ENCODE assay signal across 10 cellular contexts in genomic region chr1:204453141-204453772, GRCh38. TPM values are rescaled to one million over a fixed set of nuclear protein-coding genes. Genes with fewer than 3 reads are reported as not detected.
A peak's percentile ranks its signal among the peaks of the same experiment; 100 is the strongest.
DNase-seq lines count a peak whose midpoint lies in the region; ATAC-seq, FAIRE-seq and TF ChIP-seq lines count a peak whose summit lies in the region.
"Had no signal": no experiment of that assay in that cellular context is flagged by ENCODE, and none has a peak within 500 bp of the region (broad histone marks: within the 10 kb centered on the region; RNA-seq: fewer than 3 reads in every experiment).

No MANE protein-coding gene starts in this region.

- H3K27me3 ChIP-seq in HepG2 (ENCODE audit: control insufficient read depth in 1 of 2, insufficient read depth in 2 of 2, low read length in 2 of 2): no peaks in the 10 kb centered on the region
- H3K27me3 ChIP-seq: cardiac muscle cell had no signal

- H3K4me1 Mint-ChIP-seq in brain: peaks cover 56% of the 10 kb centered on the region

- BruUV-seq in HepG2 (replicated peaks; lab: Mats Ljungman, UMichigan): no TSS peak

- no peak for FAIRE-seq in HepG2 (lab: Jason Lieb, UNC)

- H3K4me3 Mint-ChIP-seq in brain: no peak overlapping the region

- no peaks in the 10 kb centered on the region for H3K79me2 ChIP-seq in HepG2 (ENCODE audit: insufficient read depth, low read length)

- no peak overlapping the region for H2AFZ ChIP-seq in HepG2 (ENCODE audit: low read length)

- H3K27ac Mint-ChIP-seq in brain: peak overlapping the region in 4 of 5 experiments; percentile 17 to 86 (median 68)

- H3K36me3 ChIP-seq in HepG2 (replicated peaks in 1 of 2; ENCODE audit: control insufficient read depth in 1 of 2, insufficient read depth in 2 of 2, low read length in 2 of 2): peaks cover 0 to 4% of the 10 kb centered on the region in 2 experiments; a peak in 2 of 5 replicates

- no peak overlapping the region for H3K27ac ChIP-seq in HepG2 (ENCODE audit: extremely low read length, insufficient read depth, low read length)
- H3K27ac ChIP-seq: cardiac muscle cell had no signal

- no peak for TF ChIP-seq POLR2A in HepG2 (IDR thresholded peaks at IDR 0.05; ENCODE audit: insufficient read depth in 1 of 2, low read depth in 2 of 2, low read length in 2 of 2)

- TF ChIP-seq CTCF in GM12864 (IDR thresholded peaks at IDR 0.05; ENCODE audit: low read depth, low read length, missing control alignments) (no peak), brain (conservative IDR thresholded peaks at IDR 0.05) (no peak), HepG2 (CRISPR knock-in tag; IDR thresholded peaks at IDR 0.05) (no peak)

- H3K9ac ChIP-seq in HepG2 (ENCODE audit: insufficient read depth, low read depth, low read length): no peak overlapping the region

- no peaks in the 10 kb centered on the region for H3K9me3 Mint-ChIP-seq in brain

- H3K4me2 ChIP-seq in HepG2 (ENCODE audit: low read depth, low read length): no peak overlapping the region

- peaks cover 12% of the 10 kb centered on the region for H3K4me1 ChIP-seq in HepG2 (ENCODE audit: insufficient read depth, low read length)

- H3K4me3 ChIP-seq in GM12864 (ENCODE audit: low read depth, low read length) (no peak overlapping the region), HepG2 (replicated peaks in 1 of 3; ENCODE audit: insufficient read depth in 1 of 3, low read depth in 2 of 3, low read length in 3 of 3) (no peak overlapping the region)
- H3K4me3 ChIP-seq: cardiac muscle cell, thoracic aorta had no signal

- no peak for TF ChIP-seq RAD21 in HepG2 (CRISPR knock-in tag; IDR thresholded peaks at IDR 0.05)

- peaks cover 65% of the 10 kb centered on the region for H3K36me3 Mint-ChIP-seq in brain

- in situ Hi-C loops in HepG2 (cut with HindIII; ENCODE audit: extremely low pct_ligation_motif_present, low pct_unique_long_range_greater_than_20kb): no loop called here

- ATAC-seq in HG02571 (IDR thresholded peaks at IDR 0.05; ENCODE audit: unreplicated experiment) (peak; percentile 59), HepG2 (no peak)

- peak; percentile 69 for DNase-seq in GM12864 (ENCODE audit: low read depth)
- peak; percentile 51 to 74 (median 65) for DNase-seq in T-helper 1 cell
- DNase-seq in stimulated activated CD8-positive, alpha-beta memory T cell treated with anti-CD3 and anti-CD28 coated beads, Interleukin-12 subunit alpha, Interleukin-12 subunit beta, amount 100 ng/mL, for 4 hours (ENCODE audit: low read depth): peak; percentile 66
- DNase-seq in pons (ENCODE audit: low spot score): no peak
- DNase-seq in NCI-H1436 treated with DMSO at 0.1 percent for 48 hours (lab: John Stamatoyannopoulos, UW): no peak
- no peak for DNase-seq in HepG2 (ENCODE audit: low spot score)

- H3K9me3 ChIP-seq in HepG2 (ENCODE audit: low read length): no peaks in the 10 kb centered on the region
- H3K9me3 ChIP-seq: thoracic aorta had no signal

- H3K27me3 Mint-ChIP-seq in brain: no peaks in the 10 kb centered on the region

- intact Hi-C loops in HepG2 (cut with micrococcal nuclease; ENCODE audit: unreplicated experiment): no loop called here

- TF ChIP-seq EP300 in HepG2 (IDR thresholded peaks at IDR 0.05; ENCODE audit: low read depth in 2 of 2, low read length in 2 of 2): no peak
- TF ChIP-seq EP300 in HepG2 (CRISPR knock-in tag; IDR thresholded peaks at IDR 0.05; ENCODE audit: borderline replicate concordance): no peak

- H4K20me1 ChIP-seq in HepG2 (ENCODE audit: insufficient read depth, low read length): no peaks in the 10 kb centered on the region

- POLR2A ChIA-PET in HepG2 (lab: Yijun Ruan, JAX): no interaction called here

- CTCF ChIA-PET in HepG2 (lab: Yijun Ruan, JAX; ENCODE audit: low intra/inter-chr PET ratio, low total read pairs): no interaction called here

- WGBS in HepG2 (ENCODE audit: low lambda C conversion rate): 92% methylated on average over 8 of the region's 8 CpGs

TF ChIP-seq in HepG2, 621 proteins besides CTCF, POLR2A, EP300 and RAD21 (continues in another document):
- TF ChIP-seq NFIB (CRISPR knock-in tag; IDR thresholded peaks at IDR 0.05; ENCODE audit: borderline replicate concordance) (no peak), TEAD3 (CRISPR knock-in tag; optimal IDR thresholded peaks at IDR 0.05; ENCODE audit: borderline replicate concordance) (no peak), TARDBP (CRISPR knock-in tag; IDR thresholded peaks at IDR 0.05) (no peak), KDM6A (CRISPR knock-in tag; IDR thresholded peaks at IDR 0.05; ENCODE audit: low read depth) (no peak), ZNF335 (CRISPR knock-in tag; IDR thresholded peaks at IDR 0.05) (no peak), ADNP (CRISPR knock-in tag; IDR thresholded peaks at IDR 0.05) (no peak), HMGA1 (CRISPR knock-in tag; conservative IDR thresholded peaks at IDR 0.05) (no peak), ZNF639 (CRISPR knock-in tag; conservative IDR thresholded peaks at IDR 0.05) (no peak), ZNF841 (CRISPR knock-in tag; IDR thresholded peaks at IDR 0.05; ENCODE audit: borderline replicate concordance) (no peak)

RNA-seq across cellular contexts. Expression of gene PIK3C2B, which starts 41.3 kb away (rescaled TPM):
- 15.6 TPM for polyA plus RNA-seq in brain (ENCODE audit: insufficient read depth, low read depth, low replicate concordance)
- total RNA-seq in HepG2 (2016; rRNA removed; fragmentation: Illumina TruSeq; extraction: Trizol): 2.7 and 3.4 TPM in 2 replicates
- 0.79 and 0.91 TPM in 2 replicates for total RNA-seq in HepG2 (2016; cell fraction: cytosol; rRNA removed; fragmentation: Illumina TruSeq; extraction: Trizol; ENCODE audit: low read depth)
- 3.2 and 3.6 TPM in 2 replicates for total RNA-seq in HepG2 (2016; cell fraction: insoluble cytoplasmic fraction; rRNA removed; fragmentation: Illumina TruSeq; extraction: Trizol)
- total RNA-seq in HepG2 (2016; cell fraction: membrane; rRNA removed; fragmentation: Illumina TruSeq; extraction: Trizol): 2.0 TPM in 2 replicates
- 4.9 and 5.9 TPM in 2 replicates for total RNA-seq in HepG2 (2016; cell fraction: nucleus; rRNA removed; fragmentation: Illumina TruSeq; extraction: Trizol)
- polyA plus RNA-seq in HepG2 (2011; rRNA removed): 4.2 and 4.5 TPM in 2 replicates
- 1.8 TPM in 2 replicates for polyA plus RNA-seq in HepG2 (2011; cell fraction: cytosol; rRNA removed)
- 4.8 and 8.7 TPM in 2 replicates for polyA plus RNA-seq in HepG2 (2011; cell fraction: nucleus; rRNA removed)
- polyA plus RNA-seq in HepG2 (2012): 1.1 and 1.6 TPM in 2 replicates
- 0.19 and 0.27 TPM in 2 replicates for polyA plus RNA-seq in HepG2 (2016; cell fraction: cytosol; fragmentation: Illumina TruSeq; extraction: Trizol; ENCODE audit: low read depth)
- polyA plus RNA-seq in HepG2 (2016; cell fraction: insoluble cytoplasmic fraction; fragmentation: Illumina TruSeq; extraction: Trizol; ENCODE audit: low read depth): 1.8 and 2.2 TPM in 2 replicates
- 0.45 and 0.54 TPM in 2 replicates for polyA plus RNA-seq in HepG2 (2016; cell fraction: membrane; fragmentation: Illumina TruSeq; extraction: Trizol; ENCODE audit: low read depth)
- polyA plus RNA-seq in HepG2 (2016; cell fraction: nucleus; fragmentation: Illumina TruSeq; extraction: Trizol; ENCODE audit: insufficient read depth, low read depth): 7.4 and 7.8 TPM in 2 replicates
- polyA minus RNA-seq in HepG2 (2011; rRNA and poly(A)+ RNA removed; ENCODE audit: low replicate concordance): 19.9 and 128 TPM in 2 replicates
- 5.5 TPM in 2 replicates for polyA minus RNA-seq in HepG2 (2011; cell fraction: cytosol; rRNA and poly(A)+ RNA removed)
- 6.0 and 9.4 TPM in 2 replicates for polyA minus RNA-seq in HepG2 (2011; cell fraction: nucleus; rRNA and poly(A)+ RNA removed)

RNA-seq across cellular contexts. Expression of gene PPP1R15B, which starts 41.6 kb away (rescaled TPM):
- 11.4 TPM for polyA plus RNA-seq in brain (ENCODE audit: insufficient read depth, low read depth, low replicate concordance)
- total RNA-seq in HepG2 (2016; rRNA removed; fragmentation: Illumina TruSeq; extraction: Trizol): 20.1 and 23.8 TPM in 2 replicates
- total RNA-seq in HepG2 (2016; cell fraction: cytosol; rRNA removed; fragmentation: Illumina TruSeq; extraction: Trizol; ENCODE audit: low read depth): 2.1 and 2.7 TPM in 2 replicates
- total RNA-seq in HepG2 (2016; cell fraction: insoluble cytoplasmic fraction; rRNA removed; fragmentation: Illumina TruSeq; extraction: Trizol): 19.9 and 23.3 TPM in 2 replicates
- 9.2 and 10.4 TPM in 2 replicates for total RNA-seq in HepG2 (2016; cell fraction: membrane; rRNA removed; fragmentation: Illumina TruSeq; extraction: Trizol)
- 29.0 and 33.5 TPM in 2 replicates for total RNA-seq in HepG2 (2016; cell fraction: nucleus; rRNA removed; fragmentation: Illumina TruSeq; extraction: Trizol)
- polyA plus RNA-seq in HepG2 (2011; rRNA removed): 12.7 and 13.4 TPM in 2 replicates
- polyA plus RNA-seq in HepG2 (2011; cell fraction: cytosol; rRNA removed): 9.5 and 11.8 TPM in 2 replicates
- 12.8 and 14.2 TPM in 2 replicates for polyA plus RNA-seq in HepG2 (2011; cell fraction: nucleus; rRNA removed)
- polyA plus RNA-seq in HepG2 (2012): 13.8 and 16.0 TPM in 2 replicates
- 1.2 and 1.4 TPM in 2 replicates for polyA plus RNA-seq in HepG2 (2016; cell fraction: cytosol; fragmentation: Illumina TruSeq; extraction: Trizol; ENCODE audit: low read depth)
- 15.8 and 16.0 TPM in 2 replicates for polyA plus RNA-seq in HepG2 (2016; cell fraction: insoluble cytoplasmic fraction; fragmentation: Illumina TruSeq; extraction: Trizol; ENCODE audit: low read depth)
- polyA plus RNA-seq in HepG2 (2016; cell fraction: membrane; fragmentation: Illumina TruSeq; extraction: Trizol; ENCODE audit: low read depth): 3.3 and 3.6 TPM in 2 replicates
- polyA plus RNA-seq in HepG2 (2016; cell fraction: nucleus; fragmentation: Illumina TruSeq; extraction: Trizol; ENCODE audit: insufficient read depth, low read depth): 30.8 and 34.1 TPM in 2 replicates
- polyA minus RNA-seq in HepG2 (2011; rRNA and poly(A)+ RNA removed; ENCODE audit: low replicate concordance): 29.5 and 115 TPM in 2 replicates
- polyA minus RNA-seq in HepG2 (2011; cell fraction: cytosol; rRNA and poly(A)+ RNA removed): 25.9 and 34.1 TPM in 2 replicates
- 43.4 and 52.2 TPM in 2 replicates for polyA minus RNA-seq in HepG2 (2011; cell fraction: nucleus; rRNA and poly(A)+ RNA removed)

Comparison
In these comparisons a context has a peak if more than half of its experiments do, and no peak if none do; other contexts are left out.
1. DNase-seq: peak in GM12864 (single experiment), T-helper 1 cell (5 of 5) and stimulated activated CD8-positive, alpha-beta memory T cell treated with anti-CD3 and anti-CD28 coated beads, Interleukin-12 subunit alpha, Interleukin-12 subunit beta, amount 100 ng/mL, for 4 hours (single experiment); none in pons (single experiment), NCI-H1436 treated with DMSO at 0.1 percent for 48 hours (single experiment) and HepG2 (single experiment).